ENCODE assay signal across 7 cellular contexts in the genomic region with DNA sequence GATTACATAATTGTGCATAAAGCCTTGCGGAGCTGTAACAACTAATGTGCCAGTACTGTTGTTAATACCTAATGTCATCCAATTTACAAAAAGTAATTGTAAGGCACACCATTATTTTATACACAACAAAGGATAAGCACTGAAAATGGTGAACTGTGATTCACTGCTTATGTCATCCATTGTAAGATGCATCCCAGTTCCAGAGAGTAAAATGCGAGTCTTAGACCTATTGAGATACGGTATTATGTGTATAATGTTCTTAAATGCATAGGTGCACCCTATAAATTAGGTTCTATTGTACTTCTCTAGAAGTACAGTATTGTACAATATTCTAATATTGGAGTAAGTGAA. TPM values are rescaled to one million over a fixed set of nuclear protein-coding genes. Genes with fewer than 3 reads are reported as not detected.
A peak's percentile ranks its signal among the peaks of the same experiment; 100 is the strongest.
DNase-seq lines count a peak whose midpoint lies in the region; ATAC-seq lines count a peak whose summit lies in the region.

No MANE protein-coding gene starts in this region.

- peaks cover 11 to 25% (median 17%) of the 10 kb centered on the region in 4 donors for H3K4me1 Mint-ChIP-seq in naive thymus-derived CD8-positive, alpha-beta T cell

- peak in 1 of 2 experiments; percentile 14 for DNase-seq in HAP-1 (ENCODE audit: low spot score in 2 of 2)
- peak; percentile 55 for DNase-seq in NCI-H774 (lab: John Stamatoyannopoulos, UW)
- no peak for DNase-seq in naive thymus-derived CD8-positive, alpha-beta T cell

- no peaks in the 10 kb centered on the region for H3K9me3 ChIP-seq in HAP-1
- no peaks in the 10 kb centered on the region for H3K9me3 ChIP-seq in duodenal mucosa (ENCODE audit: control insufficient read depth in 1 of 2, low read length in 2 of 2)

- ATAC-seq in naive thymus-derived CD8-positive, alpha-beta T cell: no peak
- ATAC-seq in GM19467 (IDR thresholded peaks at IDR 0.05; ENCODE audit: unreplicated experiment) (no peak), GM18520 (IDR thresholded peaks at IDR 0.05; ENCODE audit: unreplicated experiment) (no peak), GM18867 (IDR thresholded peaks at IDR 0.05; ENCODE audit: unreplicated experiment) (no peak)

- H3K4me3 ChIP-seq in HAP-1 (peak overlapping the region; percentile 58), duodenal mucosa (ENCODE audit: low read depth in 1 of 2, low read length in 2 of 2) (peak overlapping the region; percentile 90 to 94)

- peaks cover 0 to 4% (median 0%) of the 10 kb centered on the region in 5 donors for H3K27me3 Mint-ChIP-seq in naive thymus-derived CD8-positive, alpha-beta T cell

- peak overlapping the region; percentile 96 to 99 (median 98) for H3K27ac Mint-ChIP-seq in naive thymus-derived CD8-positive, alpha-beta T cell

- peaks cover 0 to 35% (median 6%) of the 10 kb centered on the region in 3 donors for H3K36me3 Mint-ChIP-seq in naive thymus-derived CD8-positive, alpha-beta T cell

- in situ Hi-C loops in HAP-1 (cut with MboI; ENCODE audit: low sequenced_read_pairs): loop anchor here (25.0 kb wide), 1 partner anchor 743 kb away; the partner anchor contains the start of gene ZNF219

- POLR2A ChIA-PET in naive thymus-derived CD8-positive, alpha-beta T cell (lab: Charles Lee): interaction anchor here (0.6 to 3.6 kb wide), 18 partner anchors 11 to 358 kb away, joined by 3 to 74 read pairs (median 4); partner anchors contain the start of genes APEX1, CCNB1IP1, OSGEP and PIP4P1

- H3K4me3 Mint-ChIP-seq in naive thymus-derived CD8-positive, alpha-beta T cell: peak overlapping the region; percentile 88 to 100 (median 98)

- no peaks in the 10 kb centered on the region for H3K27me3 ChIP-seq in HAP-1 (ENCODE audit: low read depth)
- no peaks in the 10 kb centered on the region for H3K27me3 ChIP-seq in duodenal mucosa (ENCODE audit: control insufficient read depth in 1 of 2, insufficient read depth in 2 of 2, low read length in 2 of 2)

- H3K9ac ChIP-seq in duodenal mucosa (ENCODE audit: low read depth in 1 of 2, low read length in 2 of 2): peak overlapping the region; percentile 95 to 98

- H3K9me3 Mint-ChIP-seq in naive thymus-derived CD8-positive, alpha-beta T cell: no peaks in the 10 kb centered on the region

- H3K4me1 ChIP-seq in HAP-1 (peaks cover 6% of the 10 kb centered on the region), duodenal mucosa (ENCODE audit: control insufficient read depth in 1 of 2, insufficient read depth in 2 of 2, low read length in 2 of 2) (peaks cover 6 to 7% of the 10 kb centered on the region in 2 donors)

- peak overlapping the region; percentile 67 for H3K27ac ChIP-seq in duodenal mucosa (ENCODE audit: low read depth, low read length)

- peaks cover 34% of the 10 kb centered on the region for H3K36me3 ChIP-seq in HAP-1 (replicated peaks)
- H3K36me3 ChIP-seq in duodenal mucosa (ENCODE audit: control insufficient read depth in 1 of 2, insufficient read depth in 2 of 2, low read length in 2 of 2): peaks cover 0 to 15% of the 10 kb centered on the region in 2 donors

RNA-seq across cellular contexts. Expression of gene PARP2, which starts 0.4 kb away (rescaled TPM):
- 10 to 100 TPM; 21.6 to 22.9 TPM for total RNA-seq in naive thymus-derived CD8-positive, alpha-beta T cell
- polyA plus RNA-seq in naive thymus-derived CD8-positive, alpha-beta T cell: 10 to 100 TPM in 1 of 3 donors, 1 to 10 TPM in 2; 8.8 to 13.6 (median 9.6) TPM

RNA-seq across cellular contexts. Expression of gene CCNB1IP1, which starts 10.8 kb away (rescaled TPM):
- 10 to 100 TPM; 26.6 to 28.4 TPM for total RNA-seq in naive thymus-derived CD8-positive, alpha-beta T cell
- 10 to 100 TPM; 15.7 to 21.6 (median 18.5) TPM for polyA plus RNA-seq in naive thymus-derived CD8-positive, alpha-beta T cell

RNA-seq across cellular contexts. Expression of gene TTC5, which starts 38.1 kb away (rescaled TPM):
- 10 to 100 TPM; 22.8 to 23.5 TPM for total RNA-seq in naive thymus-derived CD8-positive, alpha-beta T cell
- 10 to 100 TPM; 16.1 to 22.3 (median 18.7) TPM for polyA plus RNA-seq in naive thymus-derived CD8-positive, alpha-beta T cell
